In the genomic region with DNA sequence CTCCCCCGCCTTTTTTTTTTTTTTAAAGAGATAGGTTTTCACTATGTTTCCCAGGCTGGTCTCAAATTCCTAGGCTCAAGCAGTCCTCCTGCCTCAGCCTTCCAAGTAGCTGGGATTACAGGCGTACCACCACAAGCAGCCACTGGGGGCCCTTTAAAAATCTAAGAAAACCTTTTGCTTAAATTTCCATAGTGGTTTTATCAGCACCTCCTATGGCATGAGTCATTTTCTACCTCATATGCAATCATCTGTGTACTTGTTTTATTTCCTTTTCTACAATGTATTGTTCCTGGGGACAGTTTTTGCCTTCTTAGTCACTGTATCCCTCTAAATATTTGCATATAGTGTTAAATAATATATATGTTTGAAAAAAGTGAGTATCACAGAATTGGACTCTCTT, we compare ENCODE assay signal across 2 cellular contexts.
TF ChIP-seq lines count a peak whose summit lies in the region.

No MANE protein-coding gene starts in this region.

TF ChIP-seq in GM23338, 12 proteins besides CTCF, POLR2A, EP300 and RAD21:
- no peak for TF ChIP-seq ZNF114 (CRISPR knock-in tag; IDR thresholded peaks at IDR 0.05)
- TF ChIP-seq NANOG (IDR thresholded peaks at IDR 0.05; ENCODE audit: borderline replicate concordance), result no peak
- no peak for TF ChIP-seq ZNF331 (CRISPR knock-in tag; IDR thresholded peaks at IDR 0.05; ENCODE audit: low read depth)
- no peak for TF ChIP-seq POLR2AphosphoS5 (IDR thresholded peaks at IDR 0.05; ENCODE audit: low read depth)

TF ChIP-seq in HepG2, 621 proteins besides CTCF, POLR2A, EP300 and RAD21:
- no peak for TF ChIP-seq ZNF331 (CRISPR knock-in tag; IDR thresholded peaks at IDR 0.05)
- TF ChIP-seq, protein P1, sequence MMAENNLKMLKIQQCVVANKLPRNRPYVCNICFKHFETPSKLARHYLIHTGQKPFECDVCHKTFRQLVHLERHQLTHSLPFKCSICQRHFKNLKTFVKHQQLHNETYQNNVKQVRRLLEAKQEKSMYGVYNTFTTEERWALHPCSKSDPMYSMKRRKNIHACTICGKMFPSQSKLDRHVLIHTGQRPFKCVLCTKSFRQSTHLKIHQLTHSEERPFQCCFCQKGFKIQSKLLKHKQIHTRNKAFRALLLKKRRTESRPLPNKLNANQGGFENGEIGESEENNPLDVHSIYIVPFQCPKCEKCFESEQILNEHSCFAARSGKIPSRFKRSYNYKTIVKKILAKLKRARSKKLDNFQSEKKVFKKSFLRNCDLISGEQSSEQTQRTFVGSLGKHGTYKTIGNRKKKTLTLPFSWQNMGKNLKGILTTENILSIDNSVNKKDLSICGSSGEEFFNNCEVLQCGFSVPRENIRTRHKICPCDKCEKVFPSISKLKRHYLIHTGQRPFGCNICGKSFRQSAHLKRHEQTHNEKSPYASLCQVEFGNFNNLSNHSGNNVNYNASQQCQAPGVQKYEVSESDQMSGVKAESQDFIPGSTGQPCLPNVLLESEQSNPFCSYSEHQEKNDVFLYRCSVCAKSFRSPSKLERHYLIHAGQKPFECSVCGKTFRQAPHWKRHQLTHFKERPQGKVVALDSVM (CRISPR knock-in tag; IDR thresholded peaks at IDR 0.05), result 0 out of 2 replicates have a peak, but pooled peaks have one; percentile 32
